13 cellular contexts compared by ENCODE assay signal in the genomic region with DNA sequence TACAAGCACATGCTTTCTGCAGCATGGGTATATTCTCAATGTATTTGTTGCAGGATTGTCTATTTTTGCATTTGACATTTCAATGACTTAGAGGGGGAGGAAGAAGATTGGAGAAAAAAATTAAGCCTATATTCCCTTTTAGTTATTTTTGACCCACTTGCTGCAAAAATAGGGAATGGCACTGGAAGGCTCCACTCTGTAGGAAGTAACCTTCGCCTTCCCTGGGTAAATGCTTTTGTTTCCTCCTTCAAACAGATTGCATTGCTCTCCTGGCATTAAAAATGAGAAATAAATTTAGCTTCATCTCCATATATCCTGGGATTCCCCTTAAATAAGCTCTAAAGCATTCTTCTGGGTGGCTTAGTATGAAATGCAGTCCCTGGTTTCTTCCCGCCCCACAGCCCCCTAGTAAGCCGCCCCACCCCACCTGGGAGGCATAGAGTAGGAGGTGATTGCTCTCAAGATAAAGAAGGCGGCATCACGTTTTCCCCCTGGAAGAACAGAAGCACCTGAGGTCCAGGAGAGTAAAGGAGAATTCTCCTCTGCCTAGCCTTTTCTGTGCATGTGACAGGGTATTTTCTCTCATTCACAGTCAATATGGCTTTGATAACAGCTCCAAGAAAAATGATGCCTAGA.
"Had no signal": no experiment of that assay in that cellular context is flagged by ENCODE, and none has a peak within 500 bp of the region (broad histone marks: within the 10 kb centered on the region; RNA-seq: fewer than 3 reads in every experiment).

No MANE protein-coding gene starts in this region.

- H3K9me3 Mint-ChIP-seq: naive thymus-derived CD8-positive, alpha-beta T cell had no signal

- H3K4me3 Mint-ChIP-seq: naive thymus-derived CD8-positive, alpha-beta T cell; neural progenitor cell had no signal

- DNase-seq: effector CD4-positive, alpha-beta T cell; gastrocnemius medialis; mammary epithelial cell; naive thymus-derived CD8-positive, alpha-beta T cell; ovary; right cardiac atrium; small intestine; stimulated activated CD4-positive, alpha-beta T cell treated with anti-CD3 and anti-CD28 coated beads, Interleukin-12 subunit alpha, Interleukin-12 subunit beta, amount 100 ng/mL, for 4 hours; stimulated activated naive CD4-positive, alpha-beta T cell; stomach; tibial artery; upper lobe of left lung had no signal

- H3K36me3 Mint-ChIP-seq: naive thymus-derived CD8-positive, alpha-beta T cell had no signal
